ENCODE assay signal across 8 cellular contexts in genomic region chr5:141691867-141692532, GRCh38. TPM values are rescaled to one million over a fixed set of nuclear protein-coding genes. Genes with fewer than 3 reads are reported as not detected.
DNase-seq lines count a peak whose midpoint lies in the region; ATAC-seq, FAIRE-seq and TF ChIP-seq lines count a peak whose summit lies in the region.

No MANE protein-coding gene starts in this region.

- H3K27ac Mint-ChIP-seq in central memory CD8-positive, alpha-beta T cell (ENCODE audit: low read depth): peak overlapping the region; percentile 64

- H3K4me3 ChIP-seq in ACC112 (ENCODE audit: low read depth, low read length) (peak overlapping the region; percentile 56), kidney (ENCODE audit: low read length in 2 of 2) (peak overlapping the region; percentile 42 to 57)

- peaks cover 34% of the 10 kb centered on the region for H3K27me3 ChIP-seq in ACC112 (ENCODE audit: insufficient read depth, low read length)

- intact Hi-C loops in kidney (cut with DNase I): loop anchor here (5.0 to 10.0 kb wide), 2 partner anchors 190 to 263 kb away; partner anchors contain the start of gene PCDH12

- ATAC-seq in HG02981 (IDR thresholded peaks at IDR 0.05; ENCODE audit: unreplicated experiment): peak; percentile 84
- ATAC-seq in central memory CD8-positive, alpha-beta T cell (replicated peaks; ENCODE audit: extremely low read depth, poor library complexity, severe bottlenecking): peak; percentile 66

- no peaks in the 10 kb centered on the region for H3K9me3 ChIP-seq in kidney (ENCODE audit: control insufficient read depth in 1 of 2, low read length in 2 of 2)

- H3K27me3 Mint-ChIP-seq in central memory CD8-positive, alpha-beta T cell: peaks cover 36% of the 10 kb centered on the region

- peaks cover 21% of the 10 kb centered on the region for H3K4me1 Mint-ChIP-seq in central memory CD8-positive, alpha-beta T cell

- DNase-seq in GM18507 (ENCODE audit: extremely low spot score, insufficient read length, low read depth) (peak; percentile 75), NCI-H2227 (lab: John Stamatoyannopoulos, UW; ENCODE audit: unreplicated experiment) (peak; percentile 86), kidney (peak; percentile 94)
- DNase-seq in activated CD4-positive, CD25-positive, alpha-beta regulatory T cell treated with anti-CD3 and anti-CD28 coated beads, Interleukin-2, amount 50 U/mL, for 72 hours: peak; percentile 93
- DNase-seq in central memory CD8-positive, alpha-beta T cell (ENCODE audit: low spot score in 2 of 2): peak; percentile 76 to 89
- DNase-seq in stimulated activated CD4-positive, alpha-beta T cell treated with anti-CD3 and anti-CD28 coated beads, Interleukin-15, amount 100 ng/mL, for 1 hour (ENCODE audit: low read depth in 1 of 2, low spot score in 1 of 2): peak; percentile 73 to 86

- H3K4me1 ChIP-seq in ACC112 (ENCODE audit: control insufficient read depth, insufficient read depth, low read length, unreplicated experiment) (peaks cover 7% of the 10 kb centered on the region), kidney (ENCODE audit: control insufficient read depth in 1 of 2, insufficient read depth in 1 of 2, low read depth in 1 of 2, low read length in 2 of 2) (peaks cover 4 to 5% of the 10 kb centered on the region in 2 donors)

- H3K36me3 Mint-ChIP-seq in central memory CD8-positive, alpha-beta T cell (ENCODE audit: insufficient read depth): peaks cover 4% of the 10 kb centered on the region

- H3K27ac ChIP-seq in ACC112 (ENCODE audit: low read depth, low read length) (no peak overlapping the region), kidney (ENCODE audit: low read depth in 2 of 2, low read length in 2 of 2) (no peak overlapping the region)

- peak; percentile 82 for FAIRE-seq in GM18507 (lab: Jason Lieb, UNC)
- FAIRE-seq in kidney (lab: Jason Lieb, UNC): no peak

- H3K79me2 ChIP-seq in ACC112 (ENCODE audit: control insufficient read depth, insufficient read depth, low read length, unreplicated experiment): no peaks in the 10 kb centered on the region

- H3K36me3 ChIP-seq in ACC112 (ENCODE audit: insufficient read depth, low read length) (no peaks in the 10 kb centered on the region), kidney (ENCODE audit: control insufficient read depth in 1 of 2, insufficient read depth in 2 of 2, low read length in 2 of 2) (no peaks in the 10 kb centered on the region)

- no peak overlapping the region for H3K9ac ChIP-seq in kidney (ENCODE audit: low read length in 2 of 2)

- no peak overlapping the region for H2AFZ ChIP-seq in ACC112 (ENCODE audit: low read length, unreplicated experiment)

- no peaks in the 10 kb centered on the region for H3K9me3 Mint-ChIP-seq in central memory CD8-positive, alpha-beta T cell

- peak overlapping the region; percentile 84 for H3K4me3 Mint-ChIP-seq in central memory CD8-positive, alpha-beta T cell

- TF ChIP-seq CTCF in kidney (IDR thresholded peaks at IDR 0.05; ENCODE audit: borderline replicate concordance, extremely low read depth, insufficient read depth): peak; percentile 100

RNA-seq across cellular contexts. Expression of gene ARAP3, which starts 10.0 kb away (rescaled TPM):
- 19.8 TPM for total RNA-seq in kidney
- polyA plus RNA-seq in kidney (ENCODE audit: insufficient read depth, low read depth, low replicate concordance): 7.2 TPM

RNA-seq across cellular contexts. Expression of gene FCHSD1, which starts 40.8 kb away (rescaled TPM):
- total RNA-seq in kidney: 20.3 TPM
- polyA plus RNA-seq in kidney (ENCODE audit: insufficient read depth, low read depth, low replicate concordance): 6.4 TPM

RNA-seq across cellular contexts. Expression of gene RELL2, which starts 55.2 kb away (rescaled TPM):
- total RNA-seq in kidney: 3.0 TPM
- 8.2 TPM for polyA plus RNA-seq in kidney (ENCODE audit: insufficient read depth, low read depth, low replicate concordance)

RNA-seq across cellular contexts. Expression of gene HDAC3, which starts 55.4 kb away (rescaled TPM):
- total RNA-seq in kidney: 44.7 TPM
- polyA plus RNA-seq in kidney (ENCODE audit: insufficient read depth, low read depth, low replicate concordance): 47.5 TPM
